22 cellular contexts compared by ENCODE assay signal in the genomic region with DNA sequence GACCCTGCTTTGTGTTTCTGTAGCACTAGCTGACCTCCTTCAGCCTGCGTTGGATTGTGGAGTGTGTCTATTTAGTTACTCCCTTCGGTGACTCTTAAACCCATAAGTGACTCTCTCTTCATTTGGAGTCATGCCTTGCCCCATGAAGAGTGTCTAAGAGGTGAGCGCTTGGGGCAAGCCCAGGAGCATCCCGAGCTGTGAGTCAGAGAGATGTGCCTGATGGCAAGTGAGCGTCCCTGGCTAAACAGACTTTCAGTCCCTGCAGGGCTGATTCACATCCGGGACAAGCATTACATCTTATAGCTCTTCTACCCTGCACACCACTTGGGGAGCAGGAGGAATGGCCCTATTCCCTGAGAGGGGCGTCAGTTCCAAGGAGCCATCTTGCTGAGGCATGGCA. TPM values are rescaled to one million over a fixed set of nuclear protein-coding genes. Genes with fewer than 3 reads are reported as not detected.
A peak's percentile ranks its signal among the peaks of the same experiment; 100 is the strongest.
DNase-seq lines count a peak whose midpoint lies in the region; ATAC-seq, FAIRE-seq and TF ChIP-seq lines count a peak whose summit lies in the region.
"Had no signal": no experiment of that assay in that cellular context is flagged by ENCODE, and none has a peak within 500 bp of the region (broad histone marks: within the 10 kb centered on the region; RNA-seq: fewer than 3 reads in every experiment).

No MANE protein-coding gene starts in this region.

- peak; percentile 38 for DNase-seq in activated CD8-positive, alpha-beta memory T cell treated with anti-CD3 and anti-CD28 coated beads for 24 hours
- no peak for DNase-seq in activated CD8-positive, alpha-beta memory T cell treated with anti-CD3 and anti-CD28 coated beads, Interleukin-2, amount 10 ng/mL, durations not matched to agents 7 days and 5 days
- DNase-seq in M059J (ENCODE audit: low read depth) (peak; percentile 32), bronchial epithelial cell (ENCODE audit: low read depth) (no peak), neuronal stem cell (ENCODE audit: low spot score) (no peak), NCI-H82 (lab: John Stamatoyannopoulos, UW) (no peak), left lung (no peak), T-helper 1 cell (no peak)
- DNase-seq: 8988T; CD8-positive, alpha-beta memory T cell; DMS79; GF-D8; MM.1S; NCI-H1105; NCI-H1694; NCI-H2107; NCI-H2227 treated with DMSO at 0.1 percent for 48 hours; NCI-H524; Right ventricle myocardium superior had no signal

- H3K4me2 ChIP-seq in neuronal stem cell (ENCODE audit: insufficient read depth, low read length, poor library complexity, severe bottlenecking) = no peak overlapping the region

- no peaks in the 10 kb centered on the region for H3K4me1 Mint-ChIP-seq in activated CD8-positive, alpha-beta memory T cell treated with anti-CD3 and anti-CD28 coated beads, Interleukin-2, amount 10 ng/mL, durations not matched to agents 7 days and 5 days
- H3K4me1 Mint-ChIP-seq: CD8-positive, alpha-beta memory T cell had no signal

- no peak overlapping the region for H2BK12ac ChIP-seq in neuronal stem cell (ENCODE audit: low read length)

- no peak overlapping the region for H4K8ac ChIP-seq in neuronal stem cell (ENCODE audit: low read depth, low read length)

- no peak overlapping the region for H2BK15ac ChIP-seq in neuronal stem cell (ENCODE audit: low read length)

- FAIRE-seq in bronchial epithelial cell (lab: Jason Lieb, UNC) = peak; percentile 70
- FAIRE-seq: D721Med, H54 had no signal

- H3K27me3 Mint-ChIP-seq in activated CD8-positive, alpha-beta memory T cell treated with anti-CD3 and anti-CD28 coated beads, Interleukin-2, amount 10 ng/mL, durations not matched to agents 7 days and 5 days = no peaks in the 10 kb centered on the region
- H3K27me3 Mint-ChIP-seq: CD8-positive, alpha-beta memory T cell had no signal

- H3K9me3 ChIP-seq in neuronal stem cell (replicated peaks in 1 of 2; ENCODE audit: control insufficient read depth in 2 of 2, insufficient read depth in 1 of 2, low read depth in 1 of 2, low read length in 2 of 2) = no peaks in the 10 kb centered on the region
- no peaks in the 10 kb centered on the region for H3K9me3 ChIP-seq in left lung

- H3K14ac ChIP-seq in neuronal stem cell (ENCODE audit: low read length) = no peak overlapping the region

- no peak for TF ChIP-seq CTCF in bronchial epithelial cell (IDR thresholded peaks at IDR 0.05; ENCODE audit: insufficient read depth, low read length, severe bottlenecking)
- TF ChIP-seq CTCF in left lung (IDR thresholded peaks at IDR 0.05) = no peak

- no peak overlapping the region for H2BK5ac ChIP-seq in neuronal stem cell (ENCODE audit: low read length)

- intact Hi-C loops in left lung (cut with DNase I) = no loop called here

- H3K4me1 ChIP-seq in neuronal stem cell (ENCODE audit: control insufficient read depth in 2 of 2, insufficient read depth in 1 of 2, low read depth in 1 of 2, low read length in 2 of 2) (no peaks in the 10 kb centered on the region), left lung (no peaks in the 10 kb centered on the region)

- no peak overlapping the region for H3K18ac ChIP-seq in neuronal stem cell (ENCODE audit: low read length)

- H4K91ac ChIP-seq in neuronal stem cell (ENCODE audit: low read depth, low read length, poor library complexity) = no peak overlapping the region

- no peaks in the 10 kb centered on the region for H3K9me3 Mint-ChIP-seq in activated CD8-positive, alpha-beta memory T cell treated with anti-CD3 and anti-CD28 coated beads, Interleukin-2, amount 10 ng/mL, durations not matched to agents 7 days and 5 days (ENCODE audit: low read depth)
- H3K9me3 Mint-ChIP-seq: CD8-positive, alpha-beta memory T cell had no signal

- no peak overlapping the region for H3K27ac ChIP-seq in neuronal stem cell (replicated peaks; ENCODE audit: low read length)
- H3K27ac ChIP-seq in left lung = no peak overlapping the region

- H3K9ac ChIP-seq in neuronal stem cell (ENCODE audit: low read depth, low read length, poor library complexity) = peak overlapping the region; percentile 15

- H3K4ac ChIP-seq in neuronal stem cell (ENCODE audit: low read length) = no peak overlapping the region

- H3K4me3 ChIP-seq in bronchial epithelial cell (ENCODE audit: low read depth, low read length) = no peak overlapping the region
- no peak overlapping the region for H3K4me3 ChIP-seq in neuronal stem cell (ENCODE audit: low read length in 2 of 2)
- H3K4me3 ChIP-seq in left lung = no peak overlapping the region

- no peak overlapping the region for H3K27ac Mint-ChIP-seq in activated CD8-positive, alpha-beta memory T cell treated with anti-CD3 and anti-CD28 coated beads, Interleukin-2, amount 10 ng/mL, durations not matched to agents 7 days and 5 days

- no peak overlapping the region for H2AK5ac ChIP-seq in neuronal stem cell (ENCODE audit: low read depth, low read length)

- no peak overlapping the region for H2AFZ ChIP-seq in neuronal stem cell (ENCODE audit: low read length)

- no peak overlapping the region for H3K4me3 Mint-ChIP-seq in activated CD8-positive, alpha-beta memory T cell treated with anti-CD3 and anti-CD28 coated beads, Interleukin-2, amount 10 ng/mL, durations not matched to agents 7 days and 5 days
- H3K4me3 Mint-ChIP-seq: CD8-positive, alpha-beta memory T cell had no signal

- no peaks in the 10 kb centered on the region for H3K79me1 ChIP-seq in neuronal stem cell (ENCODE audit: low read depth, low read length)

- H3K27me3 ChIP-seq in bronchial epithelial cell (ENCODE audit: control insufficient read depth, insufficient read depth, low read length) (no peaks in the 10 kb centered on the region), neuronal stem cell (ENCODE audit: control insufficient read depth in 3 of 3, insufficient read depth in 3 of 3, low read depth in 1 of 3, low read length in 3 of 3) (no peaks in the 10 kb centered on the region), left lung (no peaks in the 10 kb centered on the region)

- no peak for ATAC-seq in activated CD8-positive, alpha-beta memory T cell treated with anti-CD3 and anti-CD28 coated beads, Interleukin-2, amount 10 ng/mL, durations not matched to agents 7 days and 5 days
- ATAC-seq in left lung = no peak
- ATAC-seq: Panc1 had no signal

- H3K36me3 Mint-ChIP-seq in activated CD8-positive, alpha-beta memory T cell treated with anti-CD3 and anti-CD28 coated beads, Interleukin-2, amount 10 ng/mL, durations not matched to agents 7 days and 5 days = peaks cover 25% of the 10 kb centered on the region

- CTCF ChIA-PET in activated CD8-positive, alpha-beta memory T cell treated with anti-CD3 and anti-CD28 coated beads, Interleukin-2, amount 10 ng/mL, durations not matched to agents 7 days and 5 days (lab: Charles Lee) = interaction anchor here (0.6 kb wide), 1 partner anchor 52 kb away, joined by 3 read pairs; no protein-coding TSS in a partner anchor

- peak overlapping the region; percentile 29 for H3K23ac ChIP-seq in neuronal stem cell (ENCODE audit: low read depth, low read length, poor library complexity)

- no CpG with 5 or more reads among the region's 7 CpGs for WGBS in neuronal stem cell (ENCODE audit: extremely low coverage in 2 of 2, insufficient read length in 2 of 2, insufficient replicate concordance in 1 of 2), 2 donors

- H3K36me3 ChIP-seq in bronchial epithelial cell (ENCODE audit: control insufficient read depth, insufficient read depth, low read length) (peaks cover 25% of the 10 kb centered on the region), neuronal stem cell (replicated peaks in 1 of 2; ENCODE audit: control insufficient read depth in 2 of 2, insufficient read depth in 2 of 2, low read length in 2 of 2) (peaks cover 35 to 92% of the 10 kb centered on the region in 2 donors), left lung (peaks cover 0 to 99% of the 10 kb centered on the region in 2 donors)

- H2BK120ac ChIP-seq in neuronal stem cell (ENCODE audit: low read depth, low read length) = no peak overlapping the region

RNA-seq across cellular contexts. Expression of gene ATF1, which starts 24.3 kb away (rescaled TPM):
- 10 to 100 TPM; 29.4 to 44.0 TPM for total RNA-seq in activated CD8-positive, alpha-beta memory T cell treated with anti-CD3 and anti-CD28 coated beads, Interleukin-2, amount 10 ng/mL, durations not matched to agents 7 days and 5 days
- 21.2 and 33.8 TPM in 2 replicates for total RNA-seq in M059J (2014; rRNA removed; shearing (Covaris generic))
- total RNA-seq in bronchial epithelial cell (31.3 and 39.6 TPM in 2 replicates), left lung (10 to 100 TPM; 33.0 to 34.4 TPM)
- polyA plus RNA-seq in neuronal stem cell (2013, experiment 1 of 2) = 19.7 TPM
- 18.1 TPM for polyA plus RNA-seq in neuronal stem cell (2013, experiment 2 of 2)

Comparison
In these comparisons a context has a peak if more than half of its experiments do, and no peak if none do; other contexts are left out.
1. DNase-seq: peak in activated CD8-positive, alpha-beta memory T cell treated with anti-CD3 and anti-CD28 coated beads for 24 hours (single experiment) and M059J (single experiment); none in activated CD8-positive, alpha-beta memory T cell treated with anti-CD3 and anti-CD28 coated beads, Interleukin-2, amount 10 ng/mL, durations not matched to agents 7 days and 5 days (single experiment), bronchial epithelial cell (single experiment), neuronal stem cell (single experiment), NCI-H82 (single experiment), left lung (0 of 2) and T-helper 1 cell (0 of 5).